In the genomic region with DNA sequence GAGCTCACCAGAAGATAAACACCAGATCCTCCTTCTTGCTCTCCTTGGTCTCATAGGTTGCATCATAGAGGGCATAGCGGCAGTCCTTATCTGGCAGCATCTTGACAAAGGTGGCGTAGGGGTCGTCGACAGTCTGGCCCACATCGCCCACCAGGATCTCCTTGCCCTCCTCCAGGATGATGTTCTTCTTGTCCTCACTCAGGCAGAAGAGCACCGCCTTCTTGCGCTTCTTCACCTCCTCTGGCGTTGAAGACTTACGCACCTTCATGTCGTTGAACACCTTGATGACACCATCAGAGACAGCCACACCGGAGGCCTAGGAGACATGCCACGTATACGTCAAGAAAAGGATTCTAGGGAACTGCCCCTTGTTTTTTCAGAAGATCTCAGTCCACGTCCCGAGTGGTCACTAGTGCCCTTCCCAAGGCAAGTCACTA, we compare ENCODE assay signal across 9 cellular contexts. TPM values are rescaled to one million over a fixed set of nuclear protein-coding genes. Genes with fewer than 3 reads are reported as not detected.
A peak's percentile ranks its signal among the peaks of the same experiment; 100 is the strongest.
DNase-seq lines count a peak whose midpoint lies in the region; ATAC-seq and TF ChIP-seq lines count a peak whose summit lies in the region.
"Had no signal": no experiment of that assay in that cellular context is flagged by ENCODE, and none has a peak within 500 bp of the region (broad histone marks: within the 10 kb centered on the region; RNA-seq: fewer than 3 reads in every experiment).

No MANE protein-coding gene starts in this region.

- no peak for TF ChIP-seq CTCF in A673 (conservative IDR thresholded peaks at IDR 0.05; ENCODE audit: low read depth, low read length)
- no peak for TF ChIP-seq CTCF in HFFc6 (IDR thresholded peaks at IDR 0.05)
- TF ChIP-seq CTCF in astrocyte of the spinal cord (IDR thresholded peaks at IDR 0.05; ENCODE audit: low read depth, low read length): no peak
- TF ChIP-seq CTCF in mesothelial cell of epicardium (IDR thresholded peaks at IDR 0.05; ENCODE audit: unreplicated experiment): no peak

- in situ Hi-C loops in astrocyte of the spinal cord (cut with HindIII; ENCODE audit: low sequenced_read_pairs): no loop called here

- H3K27me3 ChIP-seq in A673 (replicated peaks; ENCODE audit: insufficient read depth, low read depth, low read length, poor library complexity): no peaks in the 10 kb centered on the region

- H3K36me3 ChIP-seq in A673 (ENCODE audit: insufficient read depth, low read length, poor library complexity, severe bottlenecking): peaks cover 57% of the 10 kb centered on the region

- H3K9me3 ChIP-seq in A673 (ENCODE audit: low read depth, low read length, poor library complexity, severe bottlenecking): no peaks in the 10 kb centered on the region

- H3K4me3 ChIP-seq in A673 (ENCODE audit: low read depth, low read length, poor library complexity, severe bottlenecking): peak overlapping the region; percentile 95
- H3K4me3 ChIP-seq in astrocyte of the spinal cord (ENCODE audit: low read depth, low read length): peak overlapping the region; percentile 77

- H3K27me3 Mint-ChIP-seq in HFFc6 (ENCODE audit: insufficient read depth) (peaks cover 24% of the 10 kb centered on the region), mesothelial cell of epicardium (ENCODE audit: low read depth) (no peaks in the 10 kb centered on the region)

- no peak overlapping the region for H3K27ac ChIP-seq in A673 (ENCODE audit: low read depth, low read length, poor library complexity, severe bottlenecking)

- H3K4me1 Mint-ChIP-seq in HFFc6 (ENCODE audit: low read depth) (peaks cover 54% of the 10 kb centered on the region), mesothelial cell of epicardium (peaks cover 30% of the 10 kb centered on the region)

- H3K4me3 Mint-ChIP-seq in HFFc6 (peak overlapping the region; percentile 98), mesothelial cell of epicardium (peak overlapping the region; percentile 79)

- H3K36me3 Mint-ChIP-seq in HFFc6 (ENCODE audit: low read depth): peaks cover 49% of the 10 kb centered on the region
- peaks cover 38% of the 10 kb centered on the region for H3K36me3 Mint-ChIP-seq in mesothelial cell of epicardium

- peaks cover 4% of the 10 kb centered on the region; the same call in 1 of the 2 replicates for H3K9me3 Mint-ChIP-seq in HFFc6
- H3K9me3 Mint-ChIP-seq in mesothelial cell of epicardium: no peaks in the 10 kb centered on the region

- DNase-seq in A673 (ENCODE audit: low spot score): peak; percentile 4
- DNase-seq in HFFc6: no peak
- no peak for DNase-seq in astrocyte of the spinal cord (ENCODE audit: low read depth, low spot score)
- DNase-seq in mesothelial cell of epicardium (ENCODE audit: low spot score in 2 of 2, unreplicated experiment in 2 of 2): no peak
- no peak for DNase-seq in T1000 (lab: John Stamatoyannopoulos, UW)
- no peak for DNase-seq in HEK293T (ENCODE audit: extremely low spot score)

- POLR2A ChIA-PET in A673 (lab: Charles Lee; ENCODE audit: low non-redundant PET): no interaction called here
- POLR2A ChIA-PET in HEK293T (lab: Yijun Ruan, JAX): interaction anchor here (17.2 kb wide), 1 partner anchor 33 kb away, joined by 289 read pairs; a partner anchor contains a TSS

- peaks cover 13% of the 10 kb centered on the region for H3K4me1 ChIP-seq in A673 (ENCODE audit: insufficient read depth, low read length, poor library complexity, severe bottlenecking)

- H3K27ac Mint-ChIP-seq in HFFc6 (peak overlapping the region; percentile 86), mesothelial cell of epicardium (peak overlapping the region; percentile 81)

- BruUV-seq in A673 (replicated peaks; lab: Mats Ljungman, UMichigan): no TSS peak

- CTCF ChIA-PET in A673 (lab: Charles Lee): no interaction called here
- CTCF ChIA-PET in HEK293T (lab: Yijun Ruan, JAX): no interaction called here

- intact Hi-C loops in A673 (cut with micrococcal nuclease; ENCODE audit: unreplicated experiment): loop anchor here (5.0 kb wide), 1 partner anchor 1079 kb away; a partner anchor contains a TSS

- ATAC-seq in GM19463 (IDR thresholded peaks at IDR 0.05; ENCODE audit: unreplicated experiment): no peak
- ATAC-seq in HG02884 (IDR thresholded peaks at IDR 0.05; ENCODE audit: unreplicated experiment): no peak

TF ChIP-seq in HEK293T, 16 proteins besides CTCF, POLR2A, EP300 and RAD21:
- TF ChIP-seq ZNF384 (IDR thresholded peaks at IDR 0.05) (no peak), L3MBTL2 (conservative IDR thresholded peaks at IDR 0.05) (no peak), TARDBP (IDR thresholded peaks at IDR 0.05) (no peak), FOXA1 (IDR thresholded peaks at IDR 0.05) (no peak), BHLHE40 (IDR thresholded peaks at IDR 0.05; ENCODE audit: borderline replicate concordance) (no peak), ARNT (IDR thresholded peaks at IDR 0.05) (no peak), ELF4 (IDR thresholded peaks at IDR 0.05) (no peak), FOXM1 (IDR thresholded peaks at IDR 0.05; ENCODE audit: borderline replicate concordance) (no peak), CTBP1 (IDR thresholded peaks at IDR 0.05; ENCODE audit: borderline replicate concordance) (no peak), HDGF (IDR thresholded peaks at IDR 0.05; ENCODE audit: borderline replicate concordance) (no peak), SP1 (IDR thresholded peaks at IDR 0.05) (no peak), SUZ12 (IDR thresholded peaks at IDR 0.05) (no peak), LEF1 (IDR thresholded peaks at IDR 0.05; ENCODE audit: borderline replicate concordance) (no peak), NFRKB (IDR thresholded peaks at IDR 0.05) (no peak), FOXK2 (IDR thresholded peaks at IDR 0.05) (no peak)
- TF ChIP-seq, protein P1, sequence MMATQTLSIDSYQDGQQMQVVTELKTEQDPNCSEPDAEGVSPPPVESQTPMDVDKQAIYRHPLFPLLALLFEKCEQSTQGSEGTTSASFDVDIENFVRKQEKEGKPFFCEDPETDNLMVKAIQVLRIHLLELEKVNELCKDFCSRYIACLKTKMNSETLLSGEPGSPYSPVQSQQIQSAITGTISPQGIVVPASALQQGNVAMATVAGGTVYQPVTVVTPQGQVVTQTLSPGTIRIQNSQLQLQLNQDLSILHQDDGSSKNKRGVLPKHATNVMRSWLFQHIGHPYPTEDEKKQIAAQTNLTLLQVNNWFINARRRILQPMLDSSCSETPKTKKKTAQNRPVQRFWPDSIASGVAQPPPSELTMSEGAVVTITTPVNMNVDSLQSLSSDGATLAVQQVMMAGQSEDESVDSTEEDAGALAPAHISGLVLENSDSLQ (IDR thresholded peaks at IDR 0.05): no peak

RNA-seq across cellular contexts. Expression of a gene that starts 2.0 kb away (rescaled TPM):
- total RNA-seq in A673 (2021): 1,449 and 1,649 TPM in 2 replicates
- total RNA-seq in HFFc6 (2021; fragmentation: NEBNext Ultra II Directional; extraction: Animal tissue kit (Norgen Biotek cat#: 25700)): 1,000 to 10,000 TPM; 2,002 to 2,288 (median 2,238) TPM
- total RNA-seq in mesothelial cell of epicardium: 730 to 758 TPM (median 736 TPM) in 3 replicates

RNA-seq across cellular contexts. Expression of a gene that starts 4.3 kb away (rescaled TPM):
- 64.6 and 77.4 TPM in 2 replicates for total RNA-seq in A673 (2021)
- total RNA-seq in HFFc6 (2021; fragmentation: NEBNext Ultra II Directional; extraction: Animal tissue kit (Norgen Biotek cat#: 25700)): 10 to 100 TPM; 38.4 to 47.9 (median 43.1) TPM
- 73.3 to 74.9 TPM (median 73.7 TPM) in 3 replicates for total RNA-seq in mesothelial cell of epicardium

RNA-seq across cellular contexts. Expression of a gene that starts 16.7 kb away (rescaled TPM):
- 31.2 and 37.6 TPM in 2 replicates for total RNA-seq in A673 (2021)
- 100 to 1,000 TPM; 318 to 359 (median 329) TPM for total RNA-seq in HFFc6 (2021; fragmentation: NEBNext Ultra II Directional; extraction: Animal tissue kit (Norgen Biotek cat#: 25700))
- 203 to 216 TPM (median 211 TPM) in 3 replicates for total RNA-seq in mesothelial cell of epicardium

RNA-seq across cellular contexts. Expression of a gene that starts 22.2 kb away (rescaled TPM):
- total RNA-seq in A673 (2021) (2.0 and 2.1 TPM in 2 replicates), mesothelial cell of epicardium (6.8 to 10.7 TPM (median 7.5 TPM) in 3 replicates)
- not detected for total RNA-seq in HFFc6 (2021; fragmentation: NEBNext Ultra II Directional; extraction: Animal tissue kit (Norgen Biotek cat#: 25700))

RNA-seq across cellular contexts. Expression of a gene that starts 23.7 kb away (rescaled TPM):
- total RNA-seq in A673 (2021) (not detected in 2 replicates), mesothelial cell of epicardium (not detected in 3 replicates)
- under 1 TPM in 4 of 6 experiments, not detected in 2; 0.11 to 0.22 (median 0.14) TPM for total RNA-seq in HFFc6 (2021; fragmentation: NEBNext Ultra II Directional; extraction: Animal tissue kit (Norgen Biotek cat#: 25700))
- total RNA-seq: myocyte had no signal
